ENCODE assay signal across 8 cellular contexts in the genomic region with DNA sequence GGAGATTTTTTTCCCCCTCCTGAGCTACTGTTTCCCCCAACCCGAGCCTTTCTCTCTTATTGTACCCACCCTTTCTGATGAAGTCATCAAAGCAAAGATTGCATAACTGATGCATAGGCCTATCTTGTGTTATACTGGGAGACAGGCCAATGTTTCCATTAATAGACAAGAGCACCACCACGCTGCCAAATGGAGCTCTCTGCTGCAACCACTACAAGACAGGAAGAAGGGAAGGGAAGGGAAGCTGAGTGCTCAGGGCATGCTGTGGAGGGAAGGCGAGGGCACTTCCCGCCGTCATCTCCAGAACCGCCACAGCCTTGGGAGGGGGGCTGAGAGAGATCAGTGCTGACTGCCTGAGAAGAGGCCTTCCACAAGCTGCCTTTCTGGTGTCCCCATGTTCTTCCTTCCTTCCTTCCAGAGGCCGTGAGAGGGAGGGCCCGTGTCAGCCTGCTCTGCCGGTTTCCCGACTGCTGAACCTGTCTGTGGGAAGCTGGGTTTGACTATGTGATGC.
DNase-seq lines count a peak whose midpoint lies in the region; ATAC-seq and FAIRE-seq lines count a peak whose summit lies in the region.

No MANE protein-coding gene starts in this region.

- FAIRE-seq in frontal cortex (lab: Jason Lieb, UNC): no peak

- intact Hi-C loops in posterior cingulate gyrus (cut with DNase I): no loop called here

- in situ Hi-C loops in KBM-7 (cut with MboI; ENCODE audit: low pct_unique_long_range_greater_than_20kb, low sequenced_read_pairs): no loop called here

- DNase-seq in A172 (ENCODE audit: low spot score) (peak; percentile 71), KBM-7 (peak; percentile 77), SKM-1 treated with dmso at 0.1 percent for 144 hours (lab: John Stamatoyannopoulos, UW; ENCODE audit: unreplicated experiment) (peak; percentile 47), frontal cortex (ENCODE audit: low spot score in 2 of 2) (peak; percentile 33 to 48), posterior cingulate gyrus (peak in 9 of 10 donors; percentile 40 to 94 (median 56)), SK-N-DZ (ENCODE audit: low spot score) (no peak)

- ATAC-seq in GM21367 (IDR thresholded peaks at IDR 0.05; ENCODE audit: unreplicated experiment): no peak
- no peak for ATAC-seq in GM18873 (IDR thresholded peaks at IDR 0.05; ENCODE audit: low FRiP score, unreplicated experiment)
